8 cellular contexts compared by ENCODE assay signal in the genomic region with DNA sequence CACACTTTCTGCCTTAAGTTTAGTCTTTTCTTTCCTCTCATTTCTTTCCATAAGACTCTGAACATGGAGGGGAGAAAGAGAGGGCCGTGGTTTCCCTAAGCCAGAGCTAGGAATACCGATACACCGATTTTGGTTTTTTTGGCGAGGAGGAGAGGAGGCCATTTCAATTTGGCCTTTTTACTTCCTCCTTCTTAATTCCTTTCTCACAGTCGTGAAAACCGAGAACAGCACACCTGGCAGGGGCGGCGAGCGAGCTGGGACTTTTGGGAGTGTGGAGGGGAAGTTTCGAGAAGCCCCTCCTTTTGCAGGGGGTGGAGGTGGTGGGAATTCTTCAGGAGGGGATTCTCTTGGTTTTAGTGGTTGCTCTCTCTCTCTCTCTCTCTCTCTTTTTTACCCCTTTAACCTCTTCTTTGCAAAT. TPM values are rescaled to one million over a fixed set of nuclear protein-coding genes. Genes with fewer than 3 reads are reported as not detected.
DNase-seq lines count a peak whose midpoint lies in the region; ATAC-seq lines count a peak whose summit lies in the region.

No MANE protein-coding gene starts in this region.

- H3K36me3 ChIP-seq in iPS-15b (ENCODE audit: control insufficient read depth, insufficient read depth, low read length), result no peaks in the 10 kb centered on the region

- peaks cover 86% of the 10 kb centered on the region for H3K27me3 ChIP-seq in iPS-15b (ENCODE audit: control insufficient read depth, insufficient read depth, low read length)

- peak overlapping the region; percentile 96 for H3K4me3 Mint-ChIP-seq in activated CD4-positive, alpha-beta T cell treated with anti-CD3 and anti-CD28 coated beads for 36 hours
- H3K4me3 Mint-ChIP-seq in T-cell, result peak overlapping the region; percentile 92 to 99 (median 95)
- H3K4me3 Mint-ChIP-seq in stimulated activated naive B cell treated with anti-CD40 and anti-IgM and Interleukin-4, amounts not matched to agents 10 μg/mL and 1 μg/mL and 100 μg/mL, for 72 hours, result peak overlapping the region; percentile 60 to 81

- H3K4me1 Mint-ChIP-seq in activated CD4-positive, alpha-beta T cell treated with anti-CD3 and anti-CD28 coated beads for 36 hours, result peaks cover 82% of the 10 kb centered on the region
- peaks cover 81 to 84% (median 83%) of the 10 kb centered on the region in 3 donors for H3K4me1 Mint-ChIP-seq in T-cell
- peaks cover 27 to 52% of the 10 kb centered on the region in 2 donors for H3K4me1 Mint-ChIP-seq in stimulated activated naive B cell treated with anti-CD40 and anti-IgM and Interleukin-4, amounts not matched to agents 10 μg/mL and 1 μg/mL and 100 μg/mL, for 72 hours

- POLR2A ChIA-PET in activated CD4-positive, alpha-beta T cell treated with anti-CD3 and anti-CD28 coated beads for 36 hours (lab: Charles Lee), result interaction anchor here (0.6 to 1.2 kb wide), 2 partner anchors 255 to 541 kb away, joined by 5 to 7 read pairs; no protein-coding TSS in a partner anchor
- POLR2A ChIA-PET in T-cell (lab: Charles Lee), result interaction anchor here (0.5 to 2.5 kb wide), 7 partner anchors 11 to 271 kb away, joined by 3 to 17 read pairs (median 5); no protein-coding TSS in a partner anchor

- ATAC-seq in activated CD4-positive, alpha-beta T cell treated with anti-CD3 and anti-CD28 coated beads for 36 hours, result no peak
- no peak for ATAC-seq in T-cell (replicated peaks in 1 of 4)
- ATAC-seq in stimulated activated naive B cell treated with anti-CD40 and anti-IgM and Interleukin-4, amounts not matched to agents 10 μg/mL and 1 μg/mL and 100 μg/mL, for 72 hours (replicated peaks), result no peak
- ATAC-seq in esophagus mucosa, result no peak

- intact Hi-C loops in activated CD4-positive, alpha-beta T cell treated with anti-CD3 and anti-CD28 coated beads for 36 hours (cut with DNase I, micrococcal nuclease), result loop anchor here (1.0 to 10.0 kb wide), 7 partner anchors 73 to 964 kb away; no protein-coding TSS in a partner anchor

- H3K36me3 Mint-ChIP-seq in activated CD4-positive, alpha-beta T cell treated with anti-CD3 and anti-CD28 coated beads for 36 hours (ENCODE audit: low read depth), result peaks cover 86% of the 10 kb centered on the region
- peaks cover 55% of the 10 kb centered on the region for H3K36me3 Mint-ChIP-seq in T-cell
- no peaks in the 10 kb centered on the region for H3K36me3 Mint-ChIP-seq in stimulated activated naive B cell treated with anti-CD40 and anti-IgM and Interleukin-4, amounts not matched to agents 10 μg/mL and 1 μg/mL and 100 μg/mL, for 72 hours

- no peak for DNase-seq in activated CD4-positive, alpha-beta T cell treated with anti-CD3 and anti-CD28 coated beads for 36 hours
- DNase-seq in activated CD4-positive, alpha-beta T cell treated with anti-CD3 and anti-CD28 coated beads for 4 hours, result no peak
- DNase-seq in T-cell (no peak), NCI-H510A (lab: John Stamatoyannopoulos, UW) (no peak), globus pallidus (ENCODE audit: low spot score) (no peak)
- no peak for DNase-seq in stimulated activated naive B cell treated with anti-CD40 and anti-IgM and Interleukin-4, amounts not matched to agents 10 μg/mL and 1 μg/mL and 100 μg/mL, for 72 hours

- H3K9me3 ChIP-seq in iPS-15b (ENCODE audit: control insufficient read depth, insufficient read depth, low read length), result no peaks in the 10 kb centered on the region

- H3K4me1 ChIP-seq in iPS-15b (ENCODE audit: control insufficient read depth, insufficient read depth, low read length), result peaks cover 40% of the 10 kb centered on the region

- H3K9ac ChIP-seq in iPS-15b (ENCODE audit: low read depth, low read length), result no peak overlapping the region

- peak overlapping the region; percentile 81 for H3K27ac Mint-ChIP-seq in activated CD4-positive, alpha-beta T cell treated with anti-CD3 and anti-CD28 coated beads for 36 hours
- peak overlapping the region; percentile 98 to 99 for H3K27ac Mint-ChIP-seq in T-cell
- H3K27ac Mint-ChIP-seq in stimulated activated naive B cell treated with anti-CD40 and anti-IgM and Interleukin-4, amounts not matched to agents 10 μg/mL and 1 μg/mL and 100 μg/mL, for 72 hours, result no peak overlapping the region

- peak overlapping the region; percentile 19 for H3K4me3 ChIP-seq in iPS-15b (ENCODE audit: low read depth, low read length)

- no peaks in the 10 kb centered on the region for H3K27me3 Mint-ChIP-seq in activated CD4-positive, alpha-beta T cell treated with anti-CD3 and anti-CD28 coated beads for 36 hours
- no peaks in the 10 kb centered on the region for H3K27me3 Mint-ChIP-seq in T-cell
- peaks cover 58 to 82% of the 10 kb centered on the region in 2 donors for H3K27me3 Mint-ChIP-seq in stimulated activated naive B cell treated with anti-CD40 and anti-IgM and Interleukin-4, amounts not matched to agents 10 μg/mL and 1 μg/mL and 100 μg/mL, for 72 hours

- H3K9me3 Mint-ChIP-seq in activated CD4-positive, alpha-beta T cell treated with anti-CD3 and anti-CD28 coated beads for 36 hours (ENCODE audit: low read depth), result no peaks in the 10 kb centered on the region
- no peaks in the 10 kb centered on the region for H3K9me3 Mint-ChIP-seq in T-cell
- no peaks in the 10 kb centered on the region for H3K9me3 Mint-ChIP-seq in stimulated activated naive B cell treated with anti-CD40 and anti-IgM and Interleukin-4, amounts not matched to agents 10 μg/mL and 1 μg/mL and 100 μg/mL, for 72 hours

- CTCF ChIA-PET in activated CD4-positive, alpha-beta T cell treated with anti-CD3 and anti-CD28 coated beads for 36 hours (lab: Charles Lee), result interaction anchor here (0.6 to 1.1 kb wide), 3 partner anchors 77 to 384 kb away, joined by 3 read pairs; no protein-coding TSS in a partner anchor
- CTCF ChIA-PET in T-cell (lab: Charles Lee), result interaction anchor here (0.5 to 1.4 kb wide), 6 partner anchors 8 to 1149 kb away, joined by 3 to 4 read pairs (median 3); no protein-coding TSS in a partner anchor

RNA-seq across cellular contexts. Expression of a gene that starts 6.2 kb away (rescaled TPM):
- total RNA-seq in activated CD4-positive, alpha-beta T cell treated with anti-CD3 and anti-CD28 coated beads for 36 hours, result 10 to 100 TPM; 23.5 to 30.2 TPM
- total RNA-seq in T-cell, result 10 to 100 TPM; 47.2 to 98.1 (median 59.9) TPM
- 0.76 TPM for total RNA-seq in esophagus mucosa

Comparison
In these comparisons a context has a peak if more than half of its experiments do, and no peak if none do; other contexts are left out.
1. RNA of a gene that starts 6.2 kb away (total RNA-seq): 47.2 to 98.1 TPM in T-cell and 23.5 to 30.2 TPM in activated CD4-positive, alpha-beta T cell treated with anti-CD3 and anti-CD28 coated beads for 36 hours; 0.76 TPM in esophagus mucosa (single experiment); every median in the first group is over 10 times any median in the second.
2. Peak in every context shown above with its lines, with median percentiles within 50 percentile points of each other: H3K4me3 Mint-ChIP-seq.